ENCODE assay signal across 9 cellular contexts in genomic region chr1:27632387-27633297, GRCh38. TPM values are rescaled to one million over a fixed set of nuclear protein-coding genes. Genes with fewer than 3 reads are reported as not detected.
DNase-seq lines count a peak whose midpoint lies in the region; TF ChIP-seq lines count a peak whose summit lies in the region.
"Had no signal": no experiment of that assay in that cellular context is flagged by ENCODE, and none has a peak within 500 bp of the region (broad histone marks: within the 10 kb centered on the region; RNA-seq: fewer than 3 reads in every experiment).

No MANE protein-coding gene starts in this region.

- H3K27me3 Mint-ChIP-seq in endodermal cell (ENCODE audit: insufficient read depth) = peaks cover 39% of the 10 kb centered on the region

- no peak for TF ChIP-seq CTCF in endodermal cell (conservative IDR thresholded peaks at IDR 0.05)

- peak overlapping the region; percentile 28 for H3K27ac ChIP-seq in adipose tissue (ENCODE audit: low read depth, low read length)
- H3K27ac ChIP-seq in endodermal cell (ENCODE audit: low read depth, low read length) = no peak overlapping the region
- H3K27ac ChIP-seq: A549 had no signal

- H3K27ac Mint-ChIP-seq in endodermal cell = no peak overlapping the region

- peaks cover 20% of the 10 kb centered on the region for H3K27me3 ChIP-seq in endodermal cell (ENCODE audit: control insufficient read depth, insufficient read depth, low read length, poor library complexity, severe bottlenecking)

- no peak overlapping the region for H3K9ac ChIP-seq in endodermal cell (ENCODE audit: extremely low read depth, low read length, poor library complexity, severe bottlenecking)

- peak; percentile 76 for DNase-seq in NK-92 treated with Interleukin-12 subunit alpha and Interleukin-12 subunit beta, amount 100 ng/mL, for 24 hours (lab: John Stamatoyannopoulos, UW)
- DNase-seq in NK-92 (lab: John Stamatoyannopoulos, UW; ENCODE audit: unreplicated experiment) (no peak), KG1 (lab: John Stamatoyannopoulos, UW) (peak; percentile 35), endodermal cell (no peak), NCI-H2029 (lab: John Stamatoyannopoulos, UW) (no peak), AG08395 (ENCODE audit: low spot score) (no peak)
- peak; percentile 80 for DNase-seq in stimulated activated CD4-positive, alpha-beta T cell treated with anti-CD3 and anti-CD28 coated beads, Interleukin-15, amount 100 ng/mL, for 24 hours

- H3K9me3 ChIP-seq in endodermal cell (ENCODE audit: control insufficient read depth, low read length) = no peaks in the 10 kb centered on the region
- H3K9me3 ChIP-seq: A549 had no signal

- 40 to 69% (median 52%) methylated on average over 14 of the region's 14 CpGs for WGBS in adipose tissue, 3 donors
- 89 to 92% methylated on average over 4 to 14 of the region's 14 CpGs for WGBS in endodermal cell (ENCODE audit: insufficient coverage in 1 of 2, insufficient read length in 1 of 2), 2 experiments

- H3K4me1 Mint-ChIP-seq in endodermal cell = no peaks in the 10 kb centered on the region

- no peaks in the 10 kb centered on the region for H3K36me3 Mint-ChIP-seq in endodermal cell (ENCODE audit: low read depth)

- no peaks in the 10 kb centered on the region for H3K9me3 Mint-ChIP-seq in endodermal cell

- no peak overlapping the region for H3K4me3 Mint-ChIP-seq in endodermal cell

- H3K4me1 ChIP-seq in endodermal cell (ENCODE audit: control insufficient read depth, insufficient read depth, low read length) = no peaks in the 10 kb centered on the region
- H3K4me1 ChIP-seq: A549 had no signal

- no peak overlapping the region for H3K4me3 ChIP-seq in endodermal cell (ENCODE audit: low read length)
- H3K4me3 ChIP-seq: A549 had no signal

- no peaks in the 10 kb centered on the region for H3K36me3 ChIP-seq in endodermal cell (ENCODE audit: control insufficient read depth, insufficient read depth, low read length)

RNA-seq across cellular contexts. Expression of gene FGR, which starts 2.3 kb away (rescaled TPM):
- 10 to 100 TPM in 2 of 3 donors, 1 to 10 TPM in 1; 4.2 to 39.8 (median 33.9) TPM for polyA plus RNA-seq in adipose tissue
- total RNA-seq in endodermal cell = not detected
- polyA plus RNA-seq in endodermal cell (2013, experiment 1 of 2) = 0.14 TPM
- polyA plus RNA-seq in endodermal cell (2013, experiment 2 of 2) = not detected
- polyA plus RNA-seq: A549 had no signal

RNA-seq across cellular contexts. Expression of gene AHDC1, which starts 28.7 kb away (rescaled TPM):
- 10 to 100 TPM in 1 of 3 donors, 1 to 10 TPM in 2; 8.6 to 12.6 (median 9.0) TPM for polyA plus RNA-seq in adipose tissue
- 10 to 100 TPM; 39.3 to 41.2 TPM for total RNA-seq in endodermal cell
- polyA plus RNA-seq in endodermal cell (2013, experiment 1 of 2) = 52.1 TPM
- 50.1 TPM for polyA plus RNA-seq in endodermal cell (2013, experiment 2 of 2)

RNA-seq across cellular contexts. Expression of gene IFI6, which starts 39.4 kb away (rescaled TPM):
- 100 to 1,000 TPM in 1 of 3 donors, 10 to 100 TPM in 2; 46.7 to 115 (median 52.2) TPM for polyA plus RNA-seq in adipose tissue
- 1 to 10 TPM in 1 of 2 donors, under 1 TPM in 1; 0.71 to 1.1 TPM for total RNA-seq in endodermal cell
- 27.2 TPM for polyA plus RNA-seq in endodermal cell (2013, experiment 1 of 2)
- polyA plus RNA-seq in endodermal cell (2013, experiment 2 of 2) = 22.0 TPM

Comparison
In these comparisons a context has a peak if more than half of its experiments do, and no peak if none do; other contexts are left out.
1. DNase-seq: peak in NK-92 treated with Interleukin-12 subunit alpha and Interleukin-12 subunit beta, amount 100 ng/mL, for 24 hours (single experiment), KG1 (single experiment) and stimulated activated CD4-positive, alpha-beta T cell treated with anti-CD3 and anti-CD28 coated beads, Interleukin-15, amount 100 ng/mL, for 24 hours (single experiment); none in NK-92 (single experiment), endodermal cell (single experiment), NCI-H2029 (single experiment) and AG08395 (single experiment).